19 cellular contexts compared by ENCODE assay signal in genomic region chr7:4267326-4268039, GRCh38.
"Had no signal": no experiment of that assay in that cellular context is flagged by ENCODE, and none has a peak within 500 bp of the region (broad histone marks: within the 10 kb centered on the region; RNA-seq: fewer than 3 reads in every experiment).

No MANE protein-coding gene starts in this region.

- H3K27ac ChIP-seq: adrenal gland, breast epithelium, hepatocyte, neural progenitor cell, pancreas, thyroid gland, vagina had no signal

- H3K4me3 ChIP-seq: adrenal gland, breast epithelium, hepatocyte, neural progenitor cell, pancreas, thyroid gland, vagina had no signal

- H3K9me3 Mint-ChIP-seq: activated CD4-positive, alpha-beta T cell treated with anti-CD3 and anti-CD28 coated beads, Interleukin-2, amount 10 ng/mL, durations not matched to agents 7 days and 5 days; activated T-cell treated with anti-CD3 and anti-CD28 coated beads, Interleukin-2, amount 50 U/mL, for 72 hours; neural progenitor cell had no signal

- H2AFZ ChIP-seq: hepatocyte, neural progenitor cell had no signal

- H3K4me1 Mint-ChIP-seq: activated CD4-positive, alpha-beta T cell treated with anti-CD3 and anti-CD28 coated beads, Interleukin-2, amount 10 ng/mL, durations not matched to agents 7 days and 5 days; stimulated activated naive B cell treated with anti-CD40 and anti-IgM and Interleukin-4, amounts not matched to agents 10 μg/mL and 1 μg/mL and 100 μg/mL, for 72 hours had no signal

- H3K27ac Mint-ChIP-seq: activated CD4-positive, alpha-beta T cell treated with anti-CD3 and anti-CD28 coated beads, Interleukin-2, amount 10 ng/mL, durations not matched to agents 7 days and 5 days; activated CD8-positive, alpha-beta T cell treated with anti-CD3 and anti-CD28 coated beads, Interleukin-2, amount 10 ng/mL, durations not matched to agents 7 days and 5 days; activated naive CD4-positive, alpha-beta T cell treated with anti-CD3 and anti-CD28 coated beads, Interleukin-2, amount 50 U/mL, for 72 hours; activated T-cell treated with anti-CD3 and anti-CD28 coated beads, Interleukin-2, amount 50 U/mL, for 72 hours; neural progenitor cell; stimulated activated naive B cell treated with anti-CD40 and anti-IgM and Interleukin-4, amounts not matched to agents 10 μg/mL and 1 μg/mL and 100 μg/mL, for 72 hours; T-helper 1 cell treated with Interleukin-12 subunit alpha and Interleukin-12 subunit beta and Interleukin-4 antibody, amounts not matched to agents 30 μg/mL and 1 μg/mL, for 36 hours had no signal

- H3K9ac ChIP-seq: neural progenitor cell had no signal

- H3K4me2 ChIP-seq: hepatocyte, neural progenitor cell had no signal

- H3K4me3 Mint-ChIP-seq: activated CD4-positive, alpha-beta T cell treated with anti-CD3 and anti-CD28 coated beads, Interleukin-2, amount 10 ng/mL, durations not matched to agents 7 days and 5 days; activated CD8-positive, alpha-beta T cell treated with anti-CD3 and anti-CD28 coated beads, Interleukin-2, amount 10 ng/mL, durations not matched to agents 7 days and 5 days; activated T-cell treated with anti-CD3 and anti-CD28 coated beads, Interleukin-2, amount 50 U/mL, for 72 hours; neural progenitor cell; stimulated activated naive B cell treated with anti-CD40 and anti-IgM and Interleukin-4, amounts not matched to agents 10 μg/mL and 1 μg/mL and 100 μg/mL, for 72 hours; T-helper 1 cell treated with Interleukin-12 subunit alpha and Interleukin-12 subunit beta and Interleukin-4 antibody, amounts not matched to agents 30 μg/mL and 1 μg/mL, for 36 hours had no signal

- H3K4me1 ChIP-seq: adrenal gland, breast epithelium, neural progenitor cell, pancreas, thyroid gland, vagina had no signal

- H3K36me3 Mint-ChIP-seq: stimulated activated naive B cell treated with anti-CD40 and anti-IgM and Interleukin-4, amounts not matched to agents 10 μg/mL and 1 μg/mL and 100 μg/mL, for 72 hours had no signal

- DNase-seq: activated CD4-positive, alpha-beta T cell treated with anti-CD3 and anti-CD28 coated beads, Interleukin-2, amount 10 ng/mL, durations not matched to agents 7 days and 5 days; activated CD8-positive, alpha-beta memory T cell treated with anti-CD3 and anti-CD28 coated beads, Interleukin-2, amount 50 U/mL, for 4 hours; activated CD8-positive, alpha-beta T cell treated with anti-CD3 and anti-CD28 coated beads, Interleukin-2, amount 10 ng/mL, durations not matched to agents 7 days and 5 days; activated gamma-delta T cell; activated T-cell treated with anti-CD3 and anti-CD28 coated beads, Interleukin-2, amount 50 U/mL, for 72 hours; adrenal gland; mammary epithelial cell; pancreas; stimulated activated CD4-positive, alpha-beta T cell treated with anti-CD3 and anti-CD28 coated beads, Interleukin-4, amount 100 ng/mL, for 4 hours; stimulated activated naive B cell treated with anti-CD40 and anti-IgM and Interleukin-4, amounts not matched to agents 10 μg/mL and 1 μg/mL and 100 μg/mL, for 72 hours; thyroid gland had no signal

- H3K27me3 ChIP-seq: adrenal gland, breast epithelium, hepatocyte, neural progenitor cell, pancreas, thyroid gland, vagina had no signal

- H3K9me3 ChIP-seq: adrenal gland, breast epithelium, pancreas, thyroid gland, vagina had no signal

- H3K36me3 ChIP-seq: adrenal gland, breast epithelium, neural progenitor cell, thyroid gland, vagina had no signal

- ATAC-seq: activated CD4-positive, CD25-positive, alpha-beta regulatory T cell treated with anti-CD3 and anti-CD28 coated beads, Interleukin-2, amount 50 U/mL, for 24 hours; activated CD8-positive, alpha-beta T cell treated with anti-CD3 and anti-CD28 coated beads, Interleukin-2, amount 10 ng/mL, durations not matched to agents 7 days and 5 days; activated naive CD4-positive, alpha-beta T cell treated with anti-CD3 and anti-CD28 coated beads, Interleukin-2, amount 50 U/mL, for 72 hours; activated T-cell treated with anti-CD3 and anti-CD28 coated beads, Interleukin-2, amount 50 U/mL, for 72 hours; pancreas; sciatic nerve; stimulated activated naive B cell treated with anti-CD40 and anti-IgM and Interleukin-4, amounts not matched to agents 10 μg/mL and 1 μg/mL and 100 μg/mL, for 72 hours had no signal
